10 cellular contexts compared by ENCODE assay signal in the genomic region with DNA sequence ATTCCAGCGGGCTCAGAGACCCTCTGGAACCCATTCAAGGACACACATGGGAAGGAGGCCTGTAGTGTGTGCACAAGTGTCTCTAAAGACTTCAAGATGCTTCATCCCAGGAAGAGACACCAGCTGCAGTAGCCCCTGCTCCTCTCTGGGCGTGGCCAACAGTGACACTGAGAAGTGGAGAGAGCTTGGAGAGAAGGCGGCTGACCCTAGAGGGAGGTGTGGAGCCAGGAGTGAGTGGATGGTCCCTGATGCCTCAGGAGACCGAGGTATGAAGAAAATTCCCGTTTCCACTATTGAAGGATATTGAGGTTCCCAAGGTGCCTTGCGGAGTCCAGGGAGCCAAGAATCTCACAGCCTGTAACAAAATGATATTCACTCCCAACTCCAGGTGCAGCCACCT. TPM values are rescaled to one million over a fixed set of nuclear protein-coding genes. Genes with fewer than 3 reads are reported as not detected.
DNase-seq lines count a peak whose midpoint lies in the region; ATAC-seq and TF ChIP-seq lines count a peak whose summit lies in the region.
"Had no signal": no experiment of that assay in that cellular context is flagged by ENCODE, and none has a peak within 500 bp of the region (broad histone marks: within the 10 kb centered on the region; RNA-seq: fewer than 3 reads in every experiment).

No MANE protein-coding gene starts in this region.

- intact Hi-C loops in OCI-LY7 (cut with micrococcal nuclease; ENCODE audit: unreplicated experiment) = no loop called here
- intact Hi-C loops in thyroid gland (cut with DNase I) = no loop called here

- H3K9me3 ChIP-seq in OCI-LY7 (ENCODE audit: low read length) (peaks cover 9% of the 10 kb centered on the region), thyroid gland (no peaks in the 10 kb centered on the region)

- H3K4me2 ChIP-seq in OCI-LY7 (ENCODE audit: low read length) = peak overlapping the region; percentile 43; the same call in 1 of the 2 replicates

- ATAC-seq in HG03457 (IDR thresholded peaks at IDR 0.05; ENCODE audit: unreplicated experiment) = no peak

- H3K4me1 ChIP-seq in OCI-LY7 (ENCODE audit: insufficient read depth, low read length, poor library complexity, severe bottlenecking) (peaks cover 34% of the 10 kb centered on the region), thyroid gland (peaks cover 0 to 4% of the 10 kb centered on the region in 2 donors)

- POLR2A ChIA-PET in AG04449 (lab: Yijun Ruan, JAX) (interaction anchor here (1.6 kb wide), 1 partner anchor 25 kb away, joined by 13 read pairs; no protein-coding TSS in a partner anchor), OCI-LY7 (lab: Charles Lee) (interaction anchor here (0.7 to 1.3 kb wide), 2 partner anchors 13 to 30 kb away, joined by 3 read pairs; no protein-coding TSS in a partner anchor)

- TF ChIP-seq CTCF in AG04449 (IDR thresholded peaks at IDR 0.05; ENCODE audit: insufficient read depth, low read length, missing control alignments) = peak; percentile 46
- peak; percentile 1 for TF ChIP-seq CTCF in GM20000 (IDR thresholded peaks at IDR 0.05; ENCODE audit: extremely low read depth, missing control alignments)
- no peak for TF ChIP-seq CTCF in OCI-LY7 (conservative IDR thresholded peaks at IDR 0.05; ENCODE audit: low read length)
- no peak for TF ChIP-seq CTCF in thyroid gland (IDR thresholded peaks at IDR 0.05)

- no peaks in the 10 kb centered on the region for H3K9me2 ChIP-seq in OCI-LY7 (ENCODE audit: insufficient read depth, low read length)

- BruUV-seq in OCI-LY7 (replicated peaks; lab: Mats Ljungman, UMichigan) = no TSS peak

- TF ChIP-seq POLR2A in thyroid gland (IDR thresholded peaks at IDR 0.05) = no peak

- no peaks in the 10 kb centered on the region for H4K20me1 ChIP-seq in OCI-LY7 (ENCODE audit: insufficient read depth, low read length)

- no peaks in the 10 kb centered on the region for H3K27me3 ChIP-seq in thyroid gland

- no peak overlapping the region for H3K27ac ChIP-seq in OCI-LY7 (ENCODE audit: low read depth, low read length, poor library complexity, severe bottlenecking)
- no peak overlapping the region for H3K27ac ChIP-seq in thyroid gland

- peak overlapping the region; percentile 61; the same call in 1 of the 2 replicates for H2AFZ ChIP-seq in OCI-LY7 (ENCODE audit: low read length)

- no peaks in the 10 kb centered on the region; the same call in 1 of the 2 replicates for H3K36me3 ChIP-seq in OCI-LY7 (ENCODE audit: insufficient read depth, low read length)
- no peaks in the 10 kb centered on the region for H3K36me3 ChIP-seq in thyroid gland

- DNase-seq in AG04449 (ENCODE audit: low read depth, low spot score) (no peak), GM20000 (ENCODE audit: low spot score) (no peak), OCI-LY7 (ENCODE audit: low spot score) (no peak), glomerular visceral epithelial cell (ENCODE audit: extremely low spot score) (peak; percentile 32), NCI-H2081 treated with DMSO at 0.1 percent for 48 hours (lab: John Stamatoyannopoulos, UW) (no peak), NCI-H526 (lab: John Stamatoyannopoulos, UW) (no peak), thyroid gland (no peak)

- 65 to 67% methylated on average over 6 of the region's 6 CpGs for WGBS in thyroid gland, 2 donors

- H3K4me3 ChIP-seq in AG04449 (ENCODE audit: low read depth, low read length) = no peak overlapping the region
- H3K4me3 ChIP-seq in OCI-LY7 (ENCODE audit: low read depth, low read length, poor library complexity, severe bottlenecking) = no peak overlapping the region
- H3K4me3 ChIP-seq in thyroid gland (replicated peaks in 1 of 3) = no peak overlapping the region

- CTCF ChIA-PET in AG04449 (lab: Yijun Ruan, JAX) (interaction anchor here (0.8 to 6.0 kb wide), 25 partner anchors 10 to 183 kb away, joined by 3 to 248 read pairs (median 5); a partner anchor contains a TSS), OCI-LY7 (lab: Charles Lee; ENCODE audit: unreplicated experiment) (interaction anchor here (1.2 kb wide), 1 partner anchor 11 kb away, joined by 3 read pairs; no protein-coding TSS in a partner anchor)

- no peaks in the 10 kb centered on the region for H3K79me2 ChIP-seq in OCI-LY7 (ENCODE audit: insufficient read depth, low read depth, low read length)

RNA-seq across cellular contexts. Expression of a gene that starts 14.9 kb away (rescaled TPM):
- 0.95 and 4.9 TPM in 2 replicates for total RNA-seq in OCI-LY7 (2014; rRNA removed; shearing (Covaris generic))
- 2.0 and 3.1 TPM in 2 replicates for total RNA-seq in OCI-LY7 (2022)
- total RNA-seq in thyroid gland = not detected
- total RNA-seq: aorta; naive thymus-derived CD4-positive, alpha-beta T cell had no signal

RNA-seq across cellular contexts. Expression of a gene that starts 32.5 kb away (rescaled TPM):
- not detected in 2 replicates for total RNA-seq in OCI-LY7 (2014; rRNA removed; shearing (Covaris generic))
- total RNA-seq in OCI-LY7 (2022) = not detected in 2 replicates
- 10 to 100 TPM; 17.2 to 33.3 (median 21.6) TPM for total RNA-seq in thyroid gland

RNA-seq across cellular contexts. Expression of a gene that starts 37.3 kb away (rescaled TPM):
- total RNA-seq in OCI-LY7 (2014; rRNA removed; shearing (Covaris generic)) = not detected in 2 replicates
- not detected in 2 replicates for total RNA-seq in OCI-LY7 (2022)
- total RNA-seq in thyroid gland = 1 to 10 TPM; 2.9 to 7.4 (median 5.1) TPM

RNA-seq across cellular contexts. Expression of a gene that starts 59.0 kb away (rescaled TPM):
- total RNA-seq in OCI-LY7 (2014; rRNA removed; shearing (Covaris generic)) = not detected in 2 replicates
- total RNA-seq in OCI-LY7 (2022) = not detected in 2 replicates
- total RNA-seq in thyroid gland = under 1 TPM in 1 of 4 donors, not detected in 3; 0.24 TPM
- total RNA-seq: naive thymus-derived CD4-positive, alpha-beta T cell had no signal

Comparison
In these comparisons a context has a peak if more than half of its experiments do, and no peak if none do; other contexts are left out.
1. CTCF ChIP-seq: peak in AG04449 (single experiment) and GM20000 (single experiment); none in OCI-LY7 (single experiment) and thyroid gland (0 of 6).
2. RNA of a gene that starts 32.5 kb away (total RNA-seq): 17.2 to 33.3 TPM in thyroid gland; not detected in OCI-LY7; every median in the first group is over 10 times any median in the second.